ENCODE assay signal across 25 cellular contexts in the genomic region with DNA sequence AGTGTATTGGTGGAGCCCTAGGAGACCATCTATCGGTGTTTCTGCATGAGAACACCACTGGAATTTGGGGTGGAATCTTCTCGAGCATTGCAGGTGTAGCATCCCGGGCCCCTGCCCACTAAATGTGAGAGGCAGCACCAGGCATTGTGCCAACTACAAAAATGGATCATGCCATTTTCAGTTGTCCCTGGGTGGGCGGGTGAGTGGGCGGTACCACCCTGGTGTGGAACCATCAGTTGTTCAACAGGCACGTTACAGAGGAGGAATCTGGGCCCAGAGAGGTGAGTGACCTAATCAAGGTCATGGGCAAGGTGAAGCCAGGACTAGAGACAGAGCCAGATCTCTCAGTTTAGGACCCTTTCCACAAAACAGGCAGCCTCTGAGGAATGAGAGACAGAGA. TPM values are rescaled to one million over a fixed set of nuclear protein-coding genes. Genes with fewer than 3 reads are reported as not detected.
"Had no signal": no experiment of that assay in that cellular context is flagged by ENCODE, and none has a peak within 500 bp of the region (broad histone marks: within the 10 kb centered on the region; RNA-seq: fewer than 3 reads in every experiment).

No MANE protein-coding gene starts in this region.

- H3K27ac Mint-ChIP-seq: activated naive CD4-positive, alpha-beta T cell treated with anti-CD3 and anti-CD28 coated beads, Interleukin-2, amount 10 ng/mL, durations not matched to agents 7 days and 5 days; T-cell had no signal

- H3K36me3 ChIP-seq: cardiac muscle cell, esophagus squamous epithelium, gastroesophageal sphincter, heart left ventricle, lower lobe of right lung, sigmoid colon, upper lobe of left lung had no signal

- H3K9me3 ChIP-seq: esophagus squamous epithelium, gastroesophageal sphincter, heart left ventricle, lower lobe of right lung, sigmoid colon, upper lobe of left lung had no signal

- H3K4me3 ChIP-seq: cardiac muscle cell, esophagus squamous epithelium, gastroesophageal sphincter, heart left ventricle, lower lobe of right lung, sigmoid colon, smooth muscle cell, upper lobe of left lung had no signal

- H3K4me3 Mint-ChIP-seq: activated naive CD4-positive, alpha-beta T cell treated with anti-CD3 and anti-CD28 coated beads, Interleukin-2, amount 10 ng/mL, durations not matched to agents 7 days and 5 days; naive thymus-derived CD4-positive, alpha-beta T cell; T-cell had no signal

- H3K4me1 Mint-ChIP-seq: activated naive CD4-positive, alpha-beta T cell treated with anti-CD3 and anti-CD28 coated beads, Interleukin-2, amount 10 ng/mL, durations not matched to agents 7 days and 5 days; naive thymus-derived CD4-positive, alpha-beta T cell had no signal

- H3K4me2 ChIP-seq: smooth muscle cell had no signal

- H3K27ac ChIP-seq: cardiac muscle cell, esophagus squamous epithelium, gastroesophageal sphincter, heart left ventricle, lower lobe of right lung, sigmoid colon, upper lobe of left lung had no signal

- H3K36me3 Mint-ChIP-seq: activated naive CD4-positive, alpha-beta T cell treated with anti-CD3 and anti-CD28 coated beads, Interleukin-2, amount 10 ng/mL, durations not matched to agents 7 days and 5 days; naive thymus-derived CD4-positive, alpha-beta T cell; T-cell had no signal

- H3K9me3 Mint-ChIP-seq: activated naive CD4-positive, alpha-beta T cell treated with anti-CD3 and anti-CD28 coated beads, Interleukin-2, amount 10 ng/mL, durations not matched to agents 7 days and 5 days; naive thymus-derived CD4-positive, alpha-beta T cell; T-cell had no signal

- DNase-seq: activated CD8-positive, alpha-beta memory T cell treated with anti-CD3 and anti-CD28 coated beads, Interleukin-2, amount 50 U/mL, for 48 hours; activated effector memory CD4-positive, alpha-beta T cell treated with anti-CD3 and anti-CD28 coated beads, Interleukin-2, amount 50 U/mL, for 16 hours; activated naive CD4-positive, alpha-beta T cell treated with anti-CD3 and anti-CD28 coated beads, Interleukin-2, amount 10 ng/mL, durations not matched to agents 7 days and 5 days; activated T-cell treated with anti-CD3 and anti-CD28 coated beads, Interleukin-2, amount 50 U/mL, for 48 hours; esophagus squamous epithelium; heart left ventricle; left colon; lower lobe of right lung; mesendoderm; naive thymus-derived CD4-positive, alpha-beta T cell; sigmoid colon; stimulated activated CD4-positive, alpha-beta T cell treated with anti-CD3 and anti-CD28 coated beads, Interleukin-15, amount 100 ng/mL, for 24 hours; stimulated activated CD4-positive, alpha-beta T cell treated with anti-CD3 and anti-CD28 coated beads, Interleukin-2, amount 100 ng/mL, for 48 hours; stimulated activated naive CD4-positive, alpha-beta T cell treated with Interleukin-2 at 50 U/mL for 16 hours; T-cell had no signal

- H3K4me1 ChIP-seq: esophagus squamous epithelium, gastroesophageal sphincter, heart left ventricle, lower lobe of right lung, sigmoid colon, upper lobe of left lung had no signal

- H3K27me3 ChIP-seq: cardiac muscle cell, gastroesophageal sphincter, sigmoid colon, upper lobe of left lung had no signal

RNA-seq across cellular contexts. Expression of a gene that starts 45.9 kb away (rescaled TPM):
- total RNA-seq: activated CD8-positive, alpha-beta memory T cell treated with anti-CD3 and anti-CD28 coated beads for 36 hours; dermis microvascular lymphatic vessel endothelial cell; esophagus squamous epithelium; lower lobe of right lung; osteoblast; posterior vena cava; renal cortical epithelial cell; smooth muscle cell; subcutaneous adipose tissue had no signal
- polyA plus RNA-seq: heart left ventricle, smooth muscle cell had no signal
